In the genomic region with DNA sequence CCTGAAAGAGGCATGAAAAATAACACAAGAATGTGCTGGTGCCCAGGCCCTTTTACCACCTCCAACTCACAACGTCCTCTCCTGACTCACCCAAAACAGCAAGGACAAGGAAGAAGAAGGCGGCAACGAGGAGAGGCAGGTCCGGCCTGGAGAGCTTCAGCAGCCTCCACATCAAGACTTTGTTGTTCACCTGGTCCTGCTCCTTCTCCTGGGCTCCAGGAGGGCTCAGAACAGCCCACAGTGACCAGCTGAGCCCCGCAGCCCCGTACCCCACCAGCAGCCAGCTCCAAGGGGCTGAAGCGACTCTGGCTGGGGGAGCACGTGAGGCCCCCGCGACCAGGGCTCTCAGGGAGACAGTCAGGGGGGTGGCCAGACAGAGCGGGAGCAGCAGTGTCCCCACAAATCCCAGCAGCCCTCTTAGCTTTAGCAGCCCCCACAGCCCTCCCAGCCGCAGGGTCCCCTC, we compare ENCODE assay signal across 8 cellular contexts. TPM values are rescaled to one million over a fixed set of nuclear protein-coding genes. Genes with fewer than 3 reads are reported as not detected.
DNase-seq lines count a peak whose midpoint lies in the region; ATAC-seq and TF ChIP-seq lines count a peak whose summit lies in the region.

No MANE protein-coding gene starts in this region.

- H3K4me3 Mint-ChIP-seq in activated CD4-positive, alpha-beta T cell treated with anti-CD3 and anti-CD28 coated beads, Interleukin-2, amount 10 ng/mL, durations not matched to agents 7 days and 5 days: peak overlapping the region; percentile 89
- H3K4me3 Mint-ChIP-seq in stimulated activated effector memory CD8-positive, alpha-beta T cell treated with anti-CD3 and anti-CD28 coated beads, Interleukin-12 subunit alpha, Interleukin-12 subunit beta, amount 100 ng/mL, for 72 hours: peak overlapping the region; percentile 99

- peaks cover 78% of the 10 kb centered on the region for H3K36me3 Mint-ChIP-seq in activated CD4-positive, alpha-beta T cell treated with anti-CD3 and anti-CD28 coated beads, Interleukin-2, amount 10 ng/mL, durations not matched to agents 7 days and 5 days (ENCODE audit: low read depth)
- peaks cover 96% of the 10 kb centered on the region for H3K36me3 Mint-ChIP-seq in stimulated activated effector memory CD8-positive, alpha-beta T cell treated with anti-CD3 and anti-CD28 coated beads, Interleukin-12 subunit alpha, Interleukin-12 subunit beta, amount 100 ng/mL, for 72 hours

- H3K9me3 ChIP-seq in right cardiac atrium (ENCODE audit: control insufficient read depth, low read length): no peaks in the 10 kb centered on the region

- POLR2A ChIA-PET in activated CD4-positive, alpha-beta T cell treated with anti-CD3 and anti-CD28 coated beads, Interleukin-2, amount 10 ng/mL, durations not matched to agents 7 days and 5 days (lab: Charles Lee): interaction anchor here (0.6 to 3.6 kb wide), 6 partner anchors 15 to 134 kb away, joined by 4 to 37 read pairs (median 13); a partner anchor contains a TSS

- H3K4me1 Mint-ChIP-seq in activated CD4-positive, alpha-beta T cell treated with anti-CD3 and anti-CD28 coated beads, Interleukin-2, amount 10 ng/mL, durations not matched to agents 7 days and 5 days: peaks cover 87% of the 10 kb centered on the region
- H3K4me1 Mint-ChIP-seq in stimulated activated effector memory CD8-positive, alpha-beta T cell treated with anti-CD3 and anti-CD28 coated beads, Interleukin-12 subunit alpha, Interleukin-12 subunit beta, amount 100 ng/mL, for 72 hours: peaks cover 87% of the 10 kb centered on the region

- peak; percentile 6 for DNase-seq in activated CD4-positive, alpha-beta T cell treated with anti-CD3 and anti-CD28 coated beads, Interleukin-2, amount 10 ng/mL, durations not matched to agents 7 days and 5 days
- DNase-seq in activated CD4-positive, alpha-beta T cell treated with anti-CD3 and anti-CD28 coated beads for 1 hour: no peak
- DNase-seq in right cardiac atrium (no peak), KG1 (lab: John Stamatoyannopoulos, UW) (no peak), T1000 (lab: John Stamatoyannopoulos, UW) (no peak), COLO668 (lab: John Stamatoyannopoulos, UW; ENCODE audit: unreplicated experiment) (no peak)
- no peak for DNase-seq in stimulated activated effector memory CD8-positive, alpha-beta T cell treated with anti-CD3 and anti-CD28 coated beads, Interleukin-12 subunit alpha, Interleukin-12 subunit beta, amount 100 ng/mL, for 72 hours (ENCODE audit: low spot score in 2 of 2)

- intact Hi-C loops in right cardiac atrium (cut with DNase I): loop anchor here in 2 of 4 donors (2.0 kb wide), 2 partner anchors 29 to 31 kb away; no protein-coding TSS in a partner anchor

- H3K27me3 Mint-ChIP-seq in activated CD4-positive, alpha-beta T cell treated with anti-CD3 and anti-CD28 coated beads, Interleukin-2, amount 10 ng/mL, durations not matched to agents 7 days and 5 days: no peaks in the 10 kb centered on the region

- peak in 1 of 2 donors; percentile 3 for ATAC-seq in right cardiac atrium
- ATAC-seq in stimulated activated effector memory CD8-positive, alpha-beta T cell treated with anti-CD3 and anti-CD28 coated beads, Interleukin-12 subunit alpha, Interleukin-12 subunit beta, amount 100 ng/mL, for 72 hours: no peak

- TF ChIP-seq CTCF in WI38 (IDR thresholded peaks at IDR 0.05; ENCODE audit: low read depth, low read length): no peak

- no peaks in the 10 kb centered on the region for H3K9me3 Mint-ChIP-seq in activated CD4-positive, alpha-beta T cell treated with anti-CD3 and anti-CD28 coated beads, Interleukin-2, amount 10 ng/mL, durations not matched to agents 7 days and 5 days
- H3K9me3 Mint-ChIP-seq in stimulated activated effector memory CD8-positive, alpha-beta T cell treated with anti-CD3 and anti-CD28 coated beads, Interleukin-12 subunit alpha, Interleukin-12 subunit beta, amount 100 ng/mL, for 72 hours: no peaks in the 10 kb centered on the region

- peak overlapping the region; percentile 40 for H3K27ac ChIP-seq in right cardiac atrium (ENCODE audit: low read length)

- CTCF ChIA-PET in activated CD4-positive, alpha-beta T cell treated with anti-CD3 and anti-CD28 coated beads, Interleukin-2, amount 10 ng/mL, durations not matched to agents 7 days and 5 days (lab: Charles Lee): interaction anchor here (0.7 to 3.9 kb wide), 21 partner anchors 9 to 427 kb away, joined by 3 to 171 read pairs (median 9); a partner anchor contains a TSS

- H3K27me3 ChIP-seq in right cardiac atrium (ENCODE audit: control insufficient read depth, insufficient read depth): no peaks in the 10 kb centered on the region

- H3K4me3 ChIP-seq in WI38 (ENCODE audit: low read depth, low read length) (peak overlapping the region; percentile 73), right cardiac atrium (ENCODE audit: low read length) (peak overlapping the region; percentile 86)

- 21% methylated on average over 12 of the region's 12 CpGs for WGBS in right cardiac atrium

- H3K4me1 ChIP-seq in right cardiac atrium (ENCODE audit: control insufficient read depth, insufficient read depth, low read length): peaks cover 3% of the 10 kb centered on the region

- peak overlapping the region; percentile 100 for H3K27ac Mint-ChIP-seq in activated CD4-positive, alpha-beta T cell treated with anti-CD3 and anti-CD28 coated beads, Interleukin-2, amount 10 ng/mL, durations not matched to agents 7 days and 5 days
- H3K27ac Mint-ChIP-seq in stimulated activated effector memory CD8-positive, alpha-beta T cell treated with anti-CD3 and anti-CD28 coated beads, Interleukin-12 subunit alpha, Interleukin-12 subunit beta, amount 100 ng/mL, for 72 hours: peak overlapping the region; percentile 100

RNA-seq across cellular contexts. Expression of a gene that starts 0.9 kb away (rescaled TPM):
- 100 to 1,000 TPM; 332 to 337 TPM for total RNA-seq in activated CD4-positive, alpha-beta T cell treated with anti-CD3 and anti-CD28 coated beads, Interleukin-2, amount 10 ng/mL, durations not matched to agents 7 days and 5 days
- 10 to 100 TPM; 17.0 to 23.3 (median 20.4) TPM for total RNA-seq in right cardiac atrium
- polyA plus RNA-seq in right cardiac atrium: 11.2 TPM

RNA-seq across cellular contexts. Expression of a gene that starts 6.2 kb away (rescaled TPM):
- total RNA-seq in activated CD4-positive, alpha-beta T cell treated with anti-CD3 and anti-CD28 coated beads, Interleukin-2, amount 10 ng/mL, durations not matched to agents 7 days and 5 days: 100 to 1,000 TPM; 307 to 379 TPM
- 10 to 100 TPM; 14.8 to 28.4 (median 18.8) TPM for total RNA-seq in right cardiac atrium
- polyA plus RNA-seq in right cardiac atrium: 23.0 TPM

RNA-seq across cellular contexts. Expression of a gene that starts 15.8 kb away (rescaled TPM):
- total RNA-seq in activated CD4-positive, alpha-beta T cell treated with anti-CD3 and anti-CD28 coated beads, Interleukin-2, amount 10 ng/mL, durations not matched to agents 7 days and 5 days: 100 to 1,000 TPM; 396 to 441 TPM
- 10 to 100 TPM; 15.7 to 25.0 (median 18.6) TPM for total RNA-seq in right cardiac atrium
- polyA plus RNA-seq in right cardiac atrium: 20.1 TPM

RNA-seq across cellular contexts. Expression of a gene that starts 16.3 kb away (rescaled TPM):
- 100 to 1,000 TPM; 329 to 391 TPM for total RNA-seq in activated CD4-positive, alpha-beta T cell treated with anti-CD3 and anti-CD28 coated beads, Interleukin-2, amount 10 ng/mL, durations not matched to agents 7 days and 5 days
- 10 to 100 TPM in 3 of 4 donors, 1 to 10 TPM in 1; 8.2 to 22.7 (median 14.7) TPM for total RNA-seq in right cardiac atrium
- polyA plus RNA-seq in right cardiac atrium: 17.1 TPM

RNA-seq across cellular contexts. Expression of a gene that starts 20.9 kb away (rescaled TPM):
- 1 to 10 TPM; 2.4 to 2.9 TPM for total RNA-seq in activated CD4-positive, alpha-beta T cell treated with anti-CD3 and anti-CD28 coated beads, Interleukin-2, amount 10 ng/mL, durations not matched to agents 7 days and 5 days
- total RNA-seq in right cardiac atrium: under 1 TPM in 2 of 4 donors, not detected in 2; 0.20 to 0.22 TPM
- 0.20 TPM for polyA plus RNA-seq in right cardiac atrium

Comparison
In these comparisons a context has a peak if more than half of its experiments do, and no peak if none do; other contexts are left out.
1. RNA of a gene that starts 0.9 kb away (total RNA-seq): 332 to 337 TPM in activated CD4-positive, alpha-beta T cell treated with anti-CD3 and anti-CD28 coated beads, Interleukin-2, amount 10 ng/mL, durations not matched to agents 7 days and 5 days; 17.0 to 23.3 TPM in right cardiac atrium; every median in the first group is over 10 times any median in the second.
2. RNA of a gene that starts 6.2 kb away (total RNA-seq): 307 to 379 TPM in activated CD4-positive, alpha-beta T cell treated with anti-CD3 and anti-CD28 coated beads, Interleukin-2, amount 10 ng/mL, durations not matched to agents 7 days and 5 days; 14.8 to 28.4 TPM in right cardiac atrium; every median in the first group is over 10 times any median in the second.
3. RNA of a gene that starts 15.8 kb away (total RNA-seq): 396 to 441 TPM in activated CD4-positive, alpha-beta T cell treated with anti-CD3 and anti-CD28 coated beads, Interleukin-2, amount 10 ng/mL, durations not matched to agents 7 days and 5 days; 15.7 to 25.0 TPM in right cardiac atrium; every median in the first group is over 10 times any median in the second.